Comparison of ENCODE assay signal across 22 cellular contexts in the genomic region with DNA sequence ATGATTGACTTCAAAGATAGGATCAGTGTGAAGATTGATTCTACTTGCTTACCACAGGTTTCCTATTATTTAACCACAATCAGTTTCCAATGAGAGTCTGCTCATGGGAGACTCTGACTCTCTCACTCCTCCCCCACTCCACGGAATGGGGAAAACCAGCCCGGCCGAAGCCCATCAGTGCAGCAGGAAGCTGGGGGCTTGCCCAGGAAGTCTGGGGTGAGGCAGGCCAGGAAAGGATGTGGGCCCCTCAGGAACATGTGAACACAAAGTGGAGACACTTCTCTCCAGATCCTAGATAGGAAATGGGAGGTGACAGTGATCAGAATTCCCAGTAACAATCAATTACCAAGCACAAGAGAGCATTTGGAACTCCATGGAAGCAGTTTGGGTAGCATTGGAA.
"Had no signal": no experiment of that assay in that cellular context is flagged by ENCODE, and none has a peak within 500 bp of the region (broad histone marks: within the 10 kb centered on the region; RNA-seq: fewer than 3 reads in every experiment).

No MANE protein-coding gene starts in this region.

- H3K4me1 ChIP-seq: adrenal gland had no signal

- H3K27ac ChIP-seq: adrenal gland, ascending aorta, brain microvascular endothelial cell, epithelial cell of prostate, gastroesophageal sphincter had no signal

- H3K9me3 Mint-ChIP-seq: activated B cell treated with CpG ODN at 0.5 μM for 24 hours; activated CD4-positive, alpha-beta memory T cell treated with anti-CD3 and anti-CD28 coated beads, Interleukin-2, amount 10 ng/mL, durations not matched to agents 7 days and 5 days; activated naive CD4-positive, alpha-beta T cell treated with anti-CD3 and anti-CD28 coated beads, Interleukin-2, amount 50 U/mL, for 24 hours; activated T-cell treated with anti-CD3 and anti-CD28 coated beads, Interleukin-2, amount 50 U/mL, for 72 hours; dendritic cell treated with granulocyte-macrophage colony-stimulating factor and Interleukin-4, amounts not matched to agents 40 ng/mL and 50 ng/mL, for 4 days; effector memory CD8-positive, alpha-beta T cell; memory B cell; nephron; stimulated activated naive B cell treated with anti-CD40 and anti-IgM and Interleukin-4, amounts not matched to agents 10 μg/mL and 1 μg/mL and 100 μg/mL, for 72 hours; T-helper 2 cell treated with Interferon-gamma antibody and Interleukin-4, amounts not matched to agents 5 μg/mL and 100 μg/mL, for 36 hours had no signal

- H3K36me3 Mint-ChIP-seq: activated naive CD4-positive, alpha-beta T cell treated with anti-CD3 and anti-CD28 coated beads, Interleukin-2, amount 50 U/mL, for 24 hours; memory B cell; stimulated activated naive B cell treated with anti-CD40 and anti-IgM and Interleukin-4, amounts not matched to agents 10 μg/mL and 1 μg/mL and 100 μg/mL, for 72 hours had no signal

- H3K9me3 ChIP-seq: adrenal gland, ascending aorta, gastroesophageal sphincter, SK-N-SH had no signal

- H3K36me3 ChIP-seq: adrenal gland, ascending aorta, brain microvascular endothelial cell, gastroesophageal sphincter had no signal

- ATAC-seq: activated CD4-positive, alpha-beta T cell treated with anti-CD3 and anti-CD28 coated beads for 36 hours; activated T-cell treated with anti-CD3 and anti-CD28 coated beads, Interleukin-2, amount 50 U/mL, for 72 hours; effector memory CD8-positive, alpha-beta T cell; gastroesophageal sphincter; stimulated activated naive B cell treated with anti-CD40 and anti-IgM and Interleukin-4, amounts not matched to agents 10 μg/mL and 1 μg/mL and 100 μg/mL, for 72 hours had no signal

- H3K4me1 Mint-ChIP-seq: activated B cell treated with CpG ODN at 0.5 μM for 24 hours; activated CD4-positive, alpha-beta memory T cell treated with anti-CD3 and anti-CD28 coated beads, Interleukin-2, amount 10 ng/mL, durations not matched to agents 7 days and 5 days; activated naive CD4-positive, alpha-beta T cell treated with anti-CD3 and anti-CD28 coated beads, Interleukin-2, amount 50 U/mL, for 24 hours; memory B cell; stimulated activated naive B cell treated with anti-CD40 and anti-IgM and Interleukin-4, amounts not matched to agents 10 μg/mL and 1 μg/mL and 100 μg/mL, for 72 hours had no signal

- H3K4me2 ChIP-seq: SK-N-SH had no signal

- H3K4me3 ChIP-seq: adrenal gland, ascending aorta, gastroesophageal sphincter had no signal

- H3K27ac Mint-ChIP-seq: activated B cell treated with CpG ODN at 0.5 μM for 24 hours; activated CD4-positive, alpha-beta memory T cell treated with anti-CD3 and anti-CD28 coated beads, Interleukin-2, amount 10 ng/mL, durations not matched to agents 7 days and 5 days; activated CD4-positive, alpha-beta T cell treated with anti-CD3 and anti-CD28 coated beads for 36 hours; activated naive CD4-positive, alpha-beta T cell treated with anti-CD3 and anti-CD28 coated beads, Interleukin-2, amount 50 U/mL, for 24 hours; activated T-cell treated with anti-CD3 and anti-CD28 coated beads, Interleukin-2, amount 50 U/mL, for 72 hours; dendritic cell treated with granulocyte-macrophage colony-stimulating factor and Interleukin-4, amounts not matched to agents 40 ng/mL and 50 ng/mL, for 4 days; effector memory CD8-positive, alpha-beta T cell; memory B cell; stimulated activated naive B cell treated with anti-CD40 and anti-IgM and Interleukin-4, amounts not matched to agents 10 μg/mL and 1 μg/mL and 100 μg/mL, for 72 hours; T-helper 2 cell treated with Interferon-gamma antibody and Interleukin-4, amounts not matched to agents 5 μg/mL and 100 μg/mL, for 36 hours had no signal

- H3K9ac ChIP-seq: SK-N-SH had no signal

- H3K27me3 ChIP-seq: adrenal gland, ascending aorta, brain microvascular endothelial cell, gastroesophageal sphincter had no signal

- DNase-seq: activated B cell treated with CpG ODN at 0.5 μM for 24 hours; activated CD4-positive, alpha-beta memory T cell treated with anti-CD3 and anti-CD28 coated beads, Interleukin-2, amount 10 ng/mL, durations not matched to agents 7 days and 5 days; activated CD4-positive, alpha-beta T cell treated with anti-CD3 and anti-CD28 coated beads for 36 hours; activated gamma-delta T cell treated with Interleukin-2 at 50 U/mL for 16 hours; activated T-cell treated with anti-CD3 and anti-CD28 coated beads, Interleukin-2, amount 50 U/mL, for 72 hours; adrenal gland; brain microvascular endothelial cell; effector memory CD8-positive, alpha-beta T cell; hypothalamus; nucleus accumbens; SK-N-SH; small intestine; stimulated activated CD8-positive, alpha-beta memory T cell treated with anti-CD3 and anti-CD28 coated beads, Interleukin-4, amount 100 ng/mL, for 48 hours; stimulated activated naive B cell treated with anti-CD40 and anti-IgM and Interleukin-4, amounts not matched to agents 10 μg/mL and 1 μg/mL and 100 μg/mL, for 72 hours had no signal

- H3K27me3 Mint-ChIP-seq: activated B cell treated with CpG ODN at 0.5 μM for 24 hours; activated CD4-positive, alpha-beta memory T cell treated with anti-CD3 and anti-CD28 coated beads, Interleukin-2, amount 10 ng/mL, durations not matched to agents 7 days and 5 days; dendritic cell treated with granulocyte-macrophage colony-stimulating factor and Interleukin-4, amounts not matched to agents 40 ng/mL and 50 ng/mL, for 4 days had no signal

- H3K4me3 Mint-ChIP-seq: activated B cell treated with CpG ODN at 0.5 μM for 24 hours; activated CD4-positive, alpha-beta memory T cell treated with anti-CD3 and anti-CD28 coated beads, Interleukin-2, amount 10 ng/mL, durations not matched to agents 7 days and 5 days; activated CD4-positive, alpha-beta T cell treated with anti-CD3 and anti-CD28 coated beads for 36 hours; activated naive CD4-positive, alpha-beta T cell treated with anti-CD3 and anti-CD28 coated beads, Interleukin-2, amount 50 U/mL, for 24 hours; activated T-cell treated with anti-CD3 and anti-CD28 coated beads, Interleukin-2, amount 50 U/mL, for 72 hours; dendritic cell treated with granulocyte-macrophage colony-stimulating factor and Interleukin-4, amounts not matched to agents 40 ng/mL and 50 ng/mL, for 4 days; effector memory CD8-positive, alpha-beta T cell; memory B cell; nephron; stimulated activated naive B cell treated with anti-CD40 and anti-IgM and Interleukin-4, amounts not matched to agents 10 μg/mL and 1 μg/mL and 100 μg/mL, for 72 hours; T-helper 2 cell treated with Interferon-gamma antibody and Interleukin-4, amounts not matched to agents 5 μg/mL and 100 μg/mL, for 36 hours had no signal
